Comparison of ENCODE assay signal across 10 cellular contexts in genomic region chr1:145891143-145891542, GRCh38. TPM values are rescaled to one million over a fixed set of nuclear protein-coding genes. Genes with fewer than 3 reads are reported as not detected.
DNase-seq lines count a peak whose midpoint lies in the region; ATAC-seq and TF ChIP-seq lines count a peak whose summit lies in the region.
"Had no signal": no experiment of that assay in that cellular context is flagged by ENCODE, and none has a peak within 500 bp of the region (broad histone marks: within the 10 kb centered on the region; RNA-seq: fewer than 3 reads in every experiment).

No MANE protein-coding gene starts in this region.

- no peaks in the 10 kb centered on the region for H3K9me3 ChIP-seq in skeletal muscle satellite cell (replicated peaks; ENCODE audit: low read length)

- peaks cover 15% of the 10 kb centered on the region; the same call in 1 of the 2 replicates for H3K4me1 ChIP-seq in GM23338 (ENCODE audit: insufficient read depth)
- H3K4me1 ChIP-seq in skeletal muscle satellite cell (ENCODE audit: control insufficient read depth, insufficient read depth, low read length), result peaks cover 33% of the 10 kb centered on the region

- no peak overlapping the region for H3K27ac ChIP-seq in GM23338 (ENCODE audit: low read depth)
- H3K27ac ChIP-seq: cardiac muscle cell had no signal

- H3K4me2 ChIP-seq in GM23338 (no peak overlapping the region), skeletal muscle satellite cell (ENCODE audit: low read length) (peak overlapping the region; percentile 66)

- no peak for DNase-seq in GM23338 (ENCODE audit: low spot score)
- peak; percentile 28 for DNase-seq in SK-MEL-5 (ENCODE audit: low read depth, low spot score)
- DNase-seq in glomerular visceral epithelial cell (ENCODE audit: extremely low spot score), result peak; percentile 46
- DNase-seq in GM13976 (ENCODE audit: low spot score), result no peak
- no peak for DNase-seq in Kasumi-1 (lab: John Stamatoyannopoulos, UW)

- H3K36me3 Mint-ChIP-seq in GM23338 (ENCODE audit: low read depth), result no peaks in the 10 kb centered on the region

- no peak for ATAC-seq in GM23338
- no peak for ATAC-seq in GM21529 (IDR thresholded peaks at IDR 0.05; ENCODE audit: unreplicated experiment)
- no peak for ATAC-seq in HG02970 (IDR thresholded peaks at IDR 0.05; ENCODE audit: low FRiP score, unreplicated experiment)

- H4K20me1 ChIP-seq in GM23338 (replicated peaks; ENCODE audit: insufficient read depth), result no peaks in the 10 kb centered on the region

- H3K79me2 ChIP-seq in GM23338 (replicated peaks; ENCODE audit: insufficient read depth), result no peaks in the 10 kb centered on the region

- in situ Hi-C loops in SK-MEL-5 (cut with HindIII; ENCODE audit: low pct_unique_long_range_greater_than_20kb, low sequenced_read_pairs) (no loop called here), GM13976 (cut with MboI; ENCODE audit: low sequenced_read_pairs, unreplicated experiment) (loop anchor here (10.0 kb wide), 1 partner anchor 114 kb away; no protein-coding TSS in a partner anchor)

- H3K9me2 ChIP-seq in GM23338 (ENCODE audit: insufficient read depth), result no peaks in the 10 kb centered on the region

- no peak overlapping the region for H3K27ac Mint-ChIP-seq in GM23338

- H3K9me3 Mint-ChIP-seq in GM23338, result no peaks in the 10 kb centered on the region

- peaks cover 11% of the 10 kb centered on the region for H3K27me3 Mint-ChIP-seq in GM23338 (ENCODE audit: insufficient read depth, low read depth, poor library complexity)

- H3K4me3 ChIP-seq in GM23338 (no peak overlapping the region), skeletal muscle satellite cell (ENCODE audit: low read length) (peak overlapping the region; percentile 31)
- H3K4me3 ChIP-seq: cardiac muscle cell had no signal

- H3F3A ChIP-seq in GM23338 (replicated peaks; ENCODE audit: low read depth), result no peaks in the 10 kb centered on the region

- H3K36me3 ChIP-seq in GM23338 (ENCODE audit: insufficient read depth), result no peaks in the 10 kb centered on the region
- peaks cover 27% of the 10 kb centered on the region for H3K36me3 ChIP-seq in skeletal muscle satellite cell (ENCODE audit: insufficient read depth, low read length)
- H3K36me3 ChIP-seq: cardiac muscle cell had no signal

- H3K27me3 ChIP-seq in GM23338 (ENCODE audit: insufficient read depth) (0 out of 2 replicates have a peak, but pooled peaks cover 4% of the 10 kb centered on the region), skeletal muscle satellite cell (ENCODE audit: control insufficient read depth, insufficient read depth, low read length) (no peaks in the 10 kb centered on the region)
- H3K27me3 ChIP-seq: cardiac muscle cell had no signal

- TF ChIP-seq CTCF in GM23338 (conservative IDR thresholded peaks at IDR 0.05; ENCODE audit: low read depth in 2 of 2) (no peak), GM13976 (IDR thresholded peaks at IDR 0.05; ENCODE audit: borderline replicate concordance, control extremely low read depth, extremely low read depth, insufficient read depth, missing control alignments) (no peak)

- peaks cover 20% of the 10 kb centered on the region; the same call in 2 of the 3 replicates for H3K4me1 Mint-ChIP-seq in GM23338

- H2AFZ ChIP-seq in GM23338, result peak overlapping the region; percentile 14; the same call in 1 of the 2 replicates

- no peak overlapping the region for H3K4me3 Mint-ChIP-seq in GM23338

- H3K9ac ChIP-seq in skeletal muscle satellite cell (ENCODE audit: low read depth, low read length), result peak overlapping the region; percentile 71

TF ChIP-seq in GM23338, 12 proteins besides CTCF, POLR2A, EP300 and RAD21:
- TF ChIP-seq EZH2 (IDR thresholded peaks at IDR 0.05; ENCODE audit: low read depth, unreplicated experiment), result no peak

RNA-seq across cellular contexts. Expression of gene ANKRD35, which starts 5.5 kb away (rescaled TPM):
- 3.6 and 4.3 TPM in 2 replicates for total RNA-seq in GM23338 (2014; rRNA removed; shearing (Covaris generic))
- 4.9 and 5.6 TPM in 2 replicates for polyA plus RNA-seq in GM23338 (2016; fragmentation: Nextera tagmentation; extraction: Ambion mirVana)
- total RNA-seq in SK-MEL-5 (2014; rRNA removed; shearing (Covaris generic)), result not detected in 2 replicates
- polyA plus RNA-seq in SK-MEL-5 (2015; cell fraction: cytosol; rRNA removed), result not detected in 2 replicates
- not detected in 2 replicates for polyA plus RNA-seq in SK-MEL-5 (2015; cell fraction: nucleus; rRNA removed)
- 3.0 and 3.1 TPM in 2 replicates for total RNA-seq in skeletal muscle satellite cell (2012; rRNA removed)
- total RNA-seq: cardiac muscle cell had no signal
- polyA plus RNA-seq: neural cell had no signal

RNA-seq across cellular contexts. Expression of gene ITGA10, which starts 18.7 kb away (rescaled TPM):
- total RNA-seq in GM23338 (2014; rRNA removed; shearing (Covaris generic)), result 0.04 and 0.21 TPM in 2 replicates
- polyA plus RNA-seq in GM23338 (2016; fragmentation: Nextera tagmentation; extraction: Ambion mirVana), result 0.21 TPM in 1 of 2 replicates, not detected in the other
- 5.7 and 6.2 TPM in 2 replicates for total RNA-seq in SK-MEL-5 (2014; rRNA removed; shearing (Covaris generic))
- 6.7 and 9.0 TPM in 2 replicates for polyA plus RNA-seq in SK-MEL-5 (2015; cell fraction: cytosol; rRNA removed)
- 62.4 and 82.4 TPM in 2 replicates for polyA plus RNA-seq in SK-MEL-5 (2015; cell fraction: nucleus; rRNA removed)
- total RNA-seq in skeletal muscle satellite cell (2012; rRNA removed), result 35.2 and 40.8 TPM in 2 replicates

RNA-seq across cellular contexts. Expression of gene PEX11B, which starts 27.4 kb away (rescaled TPM):
- 9.1 and 10.0 TPM in 2 replicates for total RNA-seq in GM23338 (2014; rRNA removed; shearing (Covaris generic))
- polyA plus RNA-seq in GM23338 (2016; fragmentation: Nextera tagmentation; extraction: Ambion mirVana), result 7.4 and 9.7 TPM in 2 replicates
- total RNA-seq in SK-MEL-5 (2014; rRNA removed; shearing (Covaris generic)), result 50.0 and 52.1 TPM in 2 replicates
- polyA plus RNA-seq in SK-MEL-5 (2015; cell fraction: cytosol; rRNA removed), result 54.5 and 55.1 TPM in 2 replicates
- 32.9 and 42.1 TPM in 2 replicates for polyA plus RNA-seq in SK-MEL-5 (2015; cell fraction: nucleus; rRNA removed)
- 18.8 and 24.0 TPM in 2 replicates for total RNA-seq in skeletal muscle satellite cell (2012; rRNA removed)

RNA-seq across cellular contexts. Expression of gene PIAS3, which starts 32.3 kb away (rescaled TPM):
- total RNA-seq in GM23338 (2014; rRNA removed; shearing (Covaris generic)), result 33.2 and 35.7 TPM in 2 replicates
- 40.8 and 45.4 TPM in 2 replicates for polyA plus RNA-seq in GM23338 (2016; fragmentation: Nextera tagmentation; extraction: Ambion mirVana)
- 16.4 and 19.4 TPM in 2 replicates for total RNA-seq in SK-MEL-5 (2014; rRNA removed; shearing (Covaris generic))
- polyA plus RNA-seq in SK-MEL-5 (2015; cell fraction: cytosol; rRNA removed), result 95.5 and 121 TPM in 2 replicates
- 208 and 216 TPM in 2 replicates for polyA plus RNA-seq in SK-MEL-5 (2015; cell fraction: nucleus; rRNA removed)
- total RNA-seq in skeletal muscle satellite cell (2012; rRNA removed), result 16.5 and 25.3 TPM in 2 replicates

RNA-seq across cellular contexts. Expression of gene RBM8A, which starts 36.1 kb away (rescaled TPM):
- total RNA-seq in GM23338 (2014; rRNA removed; shearing (Covaris generic)), result 170 and 212 TPM in 2 replicates
- 286 and 312 TPM in 2 replicates for polyA plus RNA-seq in GM23338 (2016; fragmentation: Nextera tagmentation; extraction: Ambion mirVana)
- total RNA-seq in SK-MEL-5 (2014; rRNA removed; shearing (Covaris generic)), result 261 and 288 TPM in 2 replicates
- polyA plus RNA-seq in SK-MEL-5 (2015; cell fraction: cytosol; rRNA removed), result 224 and 348 TPM in 2 replicates
- 108 and 130 TPM in 2 replicates for polyA plus RNA-seq in SK-MEL-5 (2015; cell fraction: nucleus; rRNA removed)
- 125 and 170 TPM in 2 replicates for total RNA-seq in skeletal muscle satellite cell (2012; rRNA removed)

Comparison
In these comparisons a context has a peak if more than half of its experiments do, and no peak if none do; other contexts are left out.
1. DNase-seq: peak in SK-MEL-5 (single experiment) and glomerular visceral epithelial cell (single experiment); none in GM23338 (single experiment), GM13976 (single experiment) and Kasumi-1 (0 of 2).